16 cellular contexts compared by ENCODE assay signal in genomic region chr3:45975696-45976095, GRCh38. TPM values are rescaled to one million over a fixed set of nuclear protein-coding genes. Genes with fewer than 3 reads are reported as not detected.
DNase-seq lines count a peak whose midpoint lies in the region; ATAC-seq and TF ChIP-seq lines count a peak whose summit lies in the region.
"Had no signal": no experiment of that assay in that cellular context is flagged by ENCODE, and none has a peak within 500 bp of the region (broad histone marks: within the 10 kb centered on the region; RNA-seq: fewer than 3 reads in every experiment).

No MANE protein-coding gene starts in this region.

- no peak for TF ChIP-seq POLR2A in breast epithelium (IDR thresholded peaks at IDR 0.05)

- ATAC-seq in natural killer cell (no peak), HG02973 (IDR thresholded peaks at IDR 0.05; ENCODE audit: unreplicated experiment) (no peak)
- ATAC-seq: sciatic nerve had no signal

- no peak overlapping the region for H3K4me2 ChIP-seq in SK-N-SH

- H3K27ac ChIP-seq in breast epithelium, result peak overlapping the region; percentile 6 to 10
- no peak overlapping the region for H3K27ac ChIP-seq in SK-N-SH (ENCODE audit: low read depth in 2 of 2, low read length in 1 of 2)
- no peak overlapping the region for H3K27ac ChIP-seq in RWPE1

- H3K27me3 Mint-ChIP-seq in MCF 10A (ENCODE audit: insufficient read depth, unreplicated experiment), result no peaks in the 10 kb centered on the region
- no peaks in the 10 kb centered on the region for H3K27me3 Mint-ChIP-seq in activated naive CD4-positive, alpha-beta T cell treated with anti-CD3 and anti-CD28 coated beads, Interleukin-2, amount 10 ng/mL, durations not matched to agents 7 days and 5 days
- H3K27me3 Mint-ChIP-seq in natural killer cell (ENCODE audit: low read depth in 2 of 2), result no peaks in the 10 kb centered on the region

- H3K27me3 ChIP-seq in breast epithelium (no peaks in the 10 kb centered on the region), SK-N-SH (ENCODE audit: insufficient read depth) (no peaks in the 10 kb centered on the region)
- H3K27me3 ChIP-seq: esophagus squamous epithelium had no signal

- H3K36me3 Mint-ChIP-seq in MCF 10A (ENCODE audit: insufficient read depth, unreplicated experiment) (peaks cover 57% of the 10 kb centered on the region), natural killer cell (peaks cover 33% of the 10 kb centered on the region)
- H3K36me3 Mint-ChIP-seq in activated naive CD4-positive, alpha-beta T cell treated with anti-CD3 and anti-CD28 coated beads, Interleukin-2, amount 10 ng/mL, durations not matched to agents 7 days and 5 days, result peaks cover 82% of the 10 kb centered on the region

- 91% methylated on average over 5 of the region's 5 CpGs for WGBS in SK-N-SH (ENCODE audit: low lambda C conversion rate)

- H3K4me1 ChIP-seq in breast epithelium, result no peaks in the 10 kb centered on the region
- peaks cover 0 to 4% of the 10 kb centered on the region in 2 experiments; a peak in 2 of 4 replicates for H3K4me1 ChIP-seq in SK-N-SH (ENCODE audit: control insufficient read depth in 1 of 2, insufficient read depth in 2 of 2, low read depth in 1 of 2, low read length in 1 of 2)

- H3K9me3 ChIP-seq in breast epithelium (no peaks in the 10 kb centered on the region), SK-N-SH (no peaks in the 10 kb centered on the region)
- H3K9me3 ChIP-seq: esophagus squamous epithelium had no signal

- no peaks in the 10 kb centered on the region for H3K9me2 ChIP-seq in SK-N-SH

- CTCF ChIA-PET in MCF 10A (lab: Yijun Ruan, JAX) (interaction anchor here (0.7 to 1.0 kb wide), 2 partner anchors 103 to 408 kb away, joined by 3 read pairs; no protein-coding TSS in a partner anchor), SK-N-SH (lab: Yijun Ruan, JAX) (no interaction called here), RWPE1 (lab: Yijun Ruan, JAX) (interaction anchor here (1.0 kb wide), 1 partner anchor 103 kb away, joined by 4 read pairs; no protein-coding TSS in a partner anchor)
- CTCF ChIA-PET in activated naive CD4-positive, alpha-beta T cell treated with anti-CD3 and anti-CD28 coated beads, Interleukin-2, amount 10 ng/mL, durations not matched to agents 7 days and 5 days (lab: Charles Lee), result interaction anchor here (1.2 to 2.4 kb wide), 4 partner anchors 13 to 403 kb away, joined by 3 to 8 read pairs (median 6); no protein-coding TSS in a partner anchor

- DNase-seq in breast epithelium (ENCODE audit: low spot score in 2 of 2) (no peak), MCF 10A (ENCODE audit: unreplicated experiment) (no peak), natural killer cell (no peak), NCI-H524 treated with DMSO at 0.1 percent for 48 hours (lab: John Stamatoyannopoulos, UW) (no peak), SK-N-SH (no peak), RWPE1 (ENCODE audit: low spot score) (no peak)
- DNase-seq in activated naive CD4-positive, alpha-beta T cell treated with anti-CD3 and anti-CD28 coated beads, Interleukin-2, amount 10 ng/mL, durations not matched to agents 7 days and 5 days, result no peak
- DNase-seq: activated CD8-positive, alpha-beta memory T cell treated with anti-CD3 and anti-CD28 coated beads, Interleukin-2, amount 50 U/mL, for 48 hours; esophagus squamous epithelium; head of caudate nucleus; IMR-90; NCI-H1092; NCI-H748 treated with DMSO at 0.1 percent for 48 hours had no signal

- H3K4me3 Mint-ChIP-seq in MCF 10A (ENCODE audit: unreplicated experiment) (no peak overlapping the region), natural killer cell (peak overlapping the region; percentile 26)
- H3K4me3 Mint-ChIP-seq in activated naive CD4-positive, alpha-beta T cell treated with anti-CD3 and anti-CD28 coated beads, Interleukin-2, amount 10 ng/mL, durations not matched to agents 7 days and 5 days, result no peak overlapping the region

- H4K20me1 ChIP-seq in SK-N-SH (ENCODE audit: insufficient read depth), result no peaks in the 10 kb centered on the region

- intact Hi-C loops in breast epithelium (cut with DNase I; ENCODE audit: low total_unique reads) (no loop called here), MCF 10A (cut with micrococcal nuclease) (no loop called here), natural killer cell (cut with micrococcal nuclease) (loop anchor here (2.0 kb wide), 1 partner anchor 17 kb away; no protein-coding TSS in a partner anchor)

- no peak for TF ChIP-seq EP300 in SK-N-SH (IDR thresholded peaks at IDR 0.05; ENCODE audit: borderline replicate concordance in 1 of 2, low read depth in 1 of 2, low read length in 1 of 2)

- H3K9me3 Mint-ChIP-seq in MCF 10A (ENCODE audit: unreplicated experiment) (no peaks in the 10 kb centered on the region), natural killer cell (no peaks in the 10 kb centered on the region)
- H3K9me3 Mint-ChIP-seq in activated naive CD4-positive, alpha-beta T cell treated with anti-CD3 and anti-CD28 coated beads, Interleukin-2, amount 10 ng/mL, durations not matched to agents 7 days and 5 days, result no peaks in the 10 kb centered on the region

- H3K9ac ChIP-seq in SK-N-SH, result no peak overlapping the region

- H3K27ac Mint-ChIP-seq in MCF 10A (ENCODE audit: low read depth, unreplicated experiment), result no peak overlapping the region
- H3K27ac Mint-ChIP-seq in activated naive CD4-positive, alpha-beta T cell treated with anti-CD3 and anti-CD28 coated beads, Interleukin-2, amount 10 ng/mL, durations not matched to agents 7 days and 5 days, result peak overlapping the region; percentile 90
- peak overlapping the region; percentile 53 to 88 for H3K27ac Mint-ChIP-seq in natural killer cell

- H3F3A ChIP-seq in SK-N-SH (replicated peaks; ENCODE audit: insufficient read depth), result peaks cover 16% of the 10 kb centered on the region

- no peak for TF ChIP-seq CTCF in breast epithelium (IDR thresholded peaks at IDR 0.05)
- no peak for TF ChIP-seq CTCF in MCF 10A (IDR thresholded peaks at IDR 0.05; ENCODE audit: unreplicated experiment)
- no peak for TF ChIP-seq CTCF in natural killer cell (IDR thresholded peaks at IDR 0.05)
- no peak for TF ChIP-seq CTCF in SK-N-SH (IDR thresholded peaks at IDR 0.05)
- TF ChIP-seq CTCF in RWPE1 (conservative IDR thresholded peaks at IDR 0.05; ENCODE audit: low read depth), result no peak

- no peak for TF ChIP-seq RAD21 in SK-N-SH (IDR thresholded peaks at IDR 0.05; ENCODE audit: low read length)

- no peaks in the 10 kb centered on the region for H3K79me2 ChIP-seq in SK-N-SH (ENCODE audit: insufficient read depth)

- H3K4me3 ChIP-seq in breast epithelium (no peak overlapping the region), SK-N-SH (ENCODE audit: low read depth in 2 of 2, low read length in 1 of 2) (no peak overlapping the region)
- H3K4me3 ChIP-seq: esophagus squamous epithelium had no signal

- H2AFZ ChIP-seq in SK-N-SH (ENCODE audit: low read depth), result no peak overlapping the region

- no TSS peak for BruUV-seq in MCF 10A (replicated peaks; lab: Mats Ljungman, UMichigan)

- no peaks in the 10 kb centered on the region for H3K36me3 ChIP-seq in breast epithelium
- peaks cover 26 to 61% of the 10 kb centered on the region in 2 experiments for H3K36me3 ChIP-seq in SK-N-SH (replicated peaks in 1 of 2; ENCODE audit: control insufficient read depth in 1 of 2, insufficient read depth in 2 of 2, low read length in 1 of 2)

- peaks cover 16% of the 10 kb centered on the region for H3K4me1 Mint-ChIP-seq in MCF 10A (ENCODE audit: insufficient read depth, unreplicated experiment)
- H3K4me1 Mint-ChIP-seq in activated naive CD4-positive, alpha-beta T cell treated with anti-CD3 and anti-CD28 coated beads, Interleukin-2, amount 10 ng/mL, durations not matched to agents 7 days and 5 days, result peaks cover 88% of the 10 kb centered on the region
- peaks cover 40 to 48% of the 10 kb centered on the region in 2 donors for H3K4me1 Mint-ChIP-seq in natural killer cell

- POLR2A ChIA-PET in MCF 10A (lab: Yijun Ruan, JAX), result no interaction called here
- POLR2A ChIA-PET in SK-N-SH (lab: Yijun Ruan, JAX), result no interaction called here
- POLR2A ChIA-PET in RWPE1 (lab: Yijun Ruan, JAX; ENCODE audit: low non-redundant PET), result no interaction called here

TF ChIP-seq in SK-N-SH, 30 proteins besides CTCF, POLR2A, EP300 and RAD21 (continues in another document):
- TF ChIP-seq FOSL2 (IDR thresholded peaks at IDR 0.05; ENCODE audit: borderline replicate concordance, low read depth) (no peak), GABPA (IDR thresholded peaks at IDR 0.05; ENCODE audit: low read depth) (no peak), SMC3 (IDR thresholded peaks at IDR 0.05; ENCODE audit: low read depth, low read length) (no peak), JUND (IDR thresholded peaks at IDR 0.05) (no peak), MEF2A (IDR thresholded peaks at IDR 0.05; ENCODE audit: borderline replicate concordance, low read depth) (no peak)
- TF ChIP-seq, protein P1, sequence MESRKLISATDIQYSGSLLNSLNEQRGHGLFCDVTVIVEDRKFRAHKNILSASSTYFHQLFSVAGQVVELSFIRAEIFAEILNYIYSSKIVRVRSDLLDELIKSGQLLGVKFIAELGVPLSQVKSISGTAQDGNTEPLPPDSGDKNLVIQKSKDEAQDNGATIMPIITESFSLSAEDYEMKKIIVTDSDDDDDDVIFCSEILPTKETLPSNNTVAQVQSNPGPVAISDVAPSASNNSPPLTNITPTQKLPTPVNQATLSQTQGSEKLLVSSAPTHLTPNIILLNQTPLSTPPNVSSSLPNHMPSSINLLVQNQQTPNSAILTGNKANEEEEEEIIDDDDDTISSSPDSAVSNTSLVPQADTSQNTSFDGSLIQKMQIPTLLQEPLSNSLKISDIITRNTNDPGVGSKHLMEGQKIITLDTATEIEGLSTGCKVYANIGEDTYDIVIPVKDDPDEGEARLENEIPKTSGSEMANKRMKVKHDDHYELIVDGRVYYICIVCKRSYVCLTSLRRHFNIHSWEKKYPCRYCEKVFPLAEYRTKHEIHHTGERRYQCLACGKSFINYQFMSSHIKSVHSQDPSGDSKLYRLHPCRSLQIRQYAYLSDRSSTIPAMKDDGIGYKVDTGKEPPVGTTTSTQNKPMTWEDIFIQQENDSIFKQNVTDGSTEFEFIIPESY (IDR thresholded peaks at IDR 0.05; ENCODE audit: borderline replicate concordance, low read depth), result no peak

RNA-seq across cellular contexts. Expression of gene FYCO1, which starts 19.9 kb away (rescaled TPM):
- total RNA-seq in breast epithelium, result 10 to 100 TPM; 40.7 to 48.2 (median 44.6) TPM
- total RNA-seq in MCF 10A (2022), result 17.0 and 18.4 TPM in 2 replicates
- 10 to 100 TPM; 23.0 to 28.4 (median 27.5) TPM for total RNA-seq in natural killer cell
- 5.5 and 5.7 TPM in 2 replicates for polyA plus RNA-seq in SK-N-SH (2012; rRNA removed)
- polyA plus RNA-seq in SK-N-SH (2012; cell fraction: cytosol; rRNA removed), result 5.2 and 6.2 TPM in 2 replicates
- 7.9 and 9.9 TPM in 2 replicates for polyA plus RNA-seq in SK-N-SH (2012; cell fraction: nucleus; rRNA removed)

RNA-seq across cellular contexts. Expression of gene CXCR6, which starts 32.4 kb away (rescaled TPM):
- total RNA-seq in breast epithelium (1 to 10 TPM in 2 of 3 donors, under 1 TPM in 1; 0.64 to 4.5 (median 4.3) TPM), MCF 10A (2022) (not detected in 2 replicates), natural killer cell (1 to 10 TPM in 2 of 3 donors, under 1 TPM in 1; 0.95 to 2.1 (median 1.7) TPM)
- polyA plus RNA-seq in SK-N-SH (2012; rRNA removed), result not detected in 2 replicates
- not detected in 2 replicates for polyA plus RNA-seq in SK-N-SH (2012; cell fraction: cytosol; rRNA removed)
- not detected in 2 replicates for polyA plus RNA-seq in SK-N-SH (2012; cell fraction: nucleus; rRNA removed)
- total RNA-seq: astrocyte, IMR-90 had no signal
- polyA plus RNA-seq: IMR-90 had no signal

RNA-seq across cellular contexts. Expression of gene XCR1, which starts 51.6 kb away (rescaled TPM):
- total RNA-seq in breast epithelium (under 1 TPM; under 0.01 TPM), MCF 10A (2022) (not detected in 2 replicates), natural killer cell (under 1 TPM in 1 of 3 donors, not detected in 2; 0.21 TPM)
- polyA plus RNA-seq in SK-N-SH (2012; rRNA removed), result not detected in 2 replicates
- not detected in 2 replicates for polyA plus RNA-seq in SK-N-SH (2012; cell fraction: cytosol; rRNA removed)
- polyA plus RNA-seq in SK-N-SH (2012; cell fraction: nucleus; rRNA removed), result not detected in 2 replicates
- total RNA-seq: astrocyte, IMR-90 had no signal
- polyA plus RNA-seq: IMR-90 had no signal

Comparison
In these comparisons a context has a peak if more than half of its experiments do, and no peak if none do; other contexts are left out.
1. H3K27ac ChIP-seq: peak in breast epithelium (2 of 2); none in SK-N-SH (0 of 2) and RWPE1 (single experiment).